ENCODE assay signal across 8 cellular contexts in genomic region chr7:143380264-143380645, GRCh38. TPM values are rescaled to one million over a fixed set of nuclear protein-coding genes. Genes with fewer than 3 reads are reported as not detected.
DNase-seq lines count a peak whose midpoint lies in the region; ATAC-seq and TF ChIP-seq lines count a peak whose summit lies in the region.

No MANE protein-coding gene starts in this region.

- TF ChIP-seq RAD21 in HCT116 (IDR thresholded peaks at IDR 0.05; ENCODE audit: low read depth) = no peak

- no peak for TF ChIP-seq POLR2A in HCT116 (IDR thresholded peaks at IDR 0.05; ENCODE audit: borderline replicate concordance, extremely low read depth, insufficient read depth, insufficient read length)
- TF ChIP-seq POLR2A in heart left ventricle (IDR thresholded peaks at IDR 0.05) = no peak
- TF ChIP-seq POLR2A in transverse colon (IDR thresholded peaks at IDR 0.05) = no peak

- TF ChIP-seq CTCF in GM10248 (IDR thresholded peaks at IDR 0.05; ENCODE audit: control extremely low read depth, extremely low read depth, low read depth, missing control alignments) (peak; percentile 89), HCT116 (IDR thresholded peaks at IDR 0.05 in 2 of 3, conservative IDR thresholded peaks at IDR 0.05 in 1 of 3; ENCODE audit: borderline replicate concordance in 1 of 3, insufficient read depth in 1 of 3, low read depth in 2 of 3, low read length in 2 of 3) (peak in 2 of 3 experiments; percentile 80 to 87; a peak in 4 of 6 replicates), heart left ventricle (IDR thresholded peaks at IDR 0.05) (peak; percentile 83 to 97 (median 90)), transverse colon (IDR thresholded peaks at IDR 0.05) (peak; percentile 94 to 98 (median 95))

- RAD21 ChIA-PET in HCT116 (lab: Charles Lee; ENCODE audit: low non-redundant PET in 1 of 2, low total read pairs in 2 of 2, uncharacterized antibody in 2 of 2, unreplicated experiment in 2 of 2) = interaction anchor here in 1 of 2 experiments (0.8 kb wide), 1 partner anchor 29 kb away, joined by 5 read pairs; the partner anchor contains the start of gene EPHA1

- H3K9ac ChIP-seq in HCT116 (ENCODE audit: low read length) = peak overlapping the region; percentile 93

- H2AFZ ChIP-seq in HCT116 (ENCODE audit: low read depth, low read length, poor library complexity, severe bottlenecking) = no peak overlapping the region

- DNase-seq in GM10248 (ENCODE audit: extremely low spot score) (peak; percentile 82), HCT116 (ENCODE audit: low read depth, low spot score) (peak; percentile 61), MG63 (peak; percentile 72), SW 1271 (lab: John Stamatoyannopoulos, UW) (peak; percentile 43 to 73), heart left ventricle (peak; percentile 86 to 91 (median 89)), posterior cingulate gyrus (peak; percentile 74 to 97 (median 86)), transverse colon (peak; percentile 92)
- DNase-seq in activated naive CD8-positive, alpha-beta T cell treated with anti-CD3 and anti-CD28 coated beads, Interleukin-2, amount 50 U/mL, for 24 hours = peak; percentile 90

- no peaks in the 10 kb centered on the region for H3K9me3 Mint-ChIP-seq in activated naive CD8-positive, alpha-beta T cell treated with anti-CD3 and anti-CD28 coated beads, Interleukin-2, amount 50 U/mL, for 24 hours

- H3K27ac ChIP-seq in HCT116 (ENCODE audit: low read depth, low read length) (peak overlapping the region; percentile 96), heart left ventricle (peak overlapping the region; percentile 97 to 100 (median 99)), transverse colon (peak overlapping the region; percentile 93 to 99 (median 98))

- no peaks in the 10 kb centered on the region for H3K27me3 ChIP-seq in HCT116 (ENCODE audit: insufficient read depth, low read length)
- no peaks in the 10 kb centered on the region for H3K27me3 ChIP-seq in MG63
- H3K27me3 ChIP-seq in heart left ventricle = no peaks in the 10 kb centered on the region
- H3K27me3 ChIP-seq in transverse colon = no peaks in the 10 kb centered on the region

- H3K4me3 ChIP-seq in HCT116 (replicated peaks in 1 of 2; ENCODE audit: low read depth in 1 of 2, low read length in 2 of 2) = peak overlapping the region; percentile 73 to 93
- H3K4me3 ChIP-seq in MG63 = peak overlapping the region; percentile 81
- H3K4me3 ChIP-seq in heart left ventricle = peak overlapping the region; percentile 62 to 96 (median 86)
- peak overlapping the region; percentile 79 to 100 (median 96) for H3K4me3 ChIP-seq in transverse colon

- WGBS in heart left ventricle, 4 donors = 0 to 1% (median 0%) methylated on average over 35 of the region's 35 CpGs
- WGBS in transverse colon (ENCODE audit: low coverage in 1 of 2), 2 donors = 0% methylated on average over 2 to 18 of the region's 35 CpGs

- H3K36me3 ChIP-seq in HCT116 (ENCODE audit: control insufficient read depth in 1 of 2, insufficient read depth in 2 of 2, low read length in 2 of 2) = peaks cover 5 to 9% of the 10 kb centered on the region in 2 experiments; a peak in 2 of 4 replicates
- peaks cover 24% of the 10 kb centered on the region for H3K36me3 ChIP-seq in MG63
- peaks cover 0 to 17% (median 2%) of the 10 kb centered on the region in 9 donors for H3K36me3 ChIP-seq in heart left ventricle
- no peaks in the 10 kb centered on the region for H3K36me3 ChIP-seq in transverse colon

- H3K4me2 ChIP-seq in HCT116 (ENCODE audit: low read length) = peak overlapping the region; percentile 98

- H3K9me3 ChIP-seq in HCT116 (ENCODE audit: control insufficient read depth in 1 of 2, insufficient read depth in 1 of 2, low read depth in 1 of 2, low read length in 2 of 2) (no peaks in the 10 kb centered on the region), MG63 (no peaks in the 10 kb centered on the region), heart left ventricle (no peaks in the 10 kb centered on the region), transverse colon (no peaks in the 10 kb centered on the region)

- peak; percentile 63 for ATAC-seq in HCT116
- ATAC-seq in activated naive CD8-positive, alpha-beta T cell treated with anti-CD3 and anti-CD28 coated beads, Interleukin-2, amount 50 U/mL, for 24 hours = peak; percentile 53
- peak; percentile 62 to 71 (median 66) for ATAC-seq in heart left ventricle

- H3K4me1 Mint-ChIP-seq in activated naive CD8-positive, alpha-beta T cell treated with anti-CD3 and anti-CD28 coated beads, Interleukin-2, amount 50 U/mL, for 24 hours = peaks cover 52% of the 10 kb centered on the region

- peaks cover 13 to 32% of the 10 kb centered on the region in 2 experiments for H3K4me1 ChIP-seq in HCT116 (ENCODE audit: control insufficient read depth in 1 of 2, insufficient read depth in 2 of 2, low read length in 2 of 2)
- peaks cover 5 to 79% (median 43%) of the 10 kb centered on the region in 12 donors for H3K4me1 ChIP-seq in heart left ventricle
- peaks cover 23 to 58% (median 31%) of the 10 kb centered on the region in 4 donors for H3K4me1 ChIP-seq in transverse colon

- H3K4me3 Mint-ChIP-seq in activated naive CD8-positive, alpha-beta T cell treated with anti-CD3 and anti-CD28 coated beads, Interleukin-2, amount 50 U/mL, for 24 hours = peak overlapping the region; percentile 86

- intact Hi-C loops in HCT116 (cut with micrococcal nuclease) (no loop called here), heart left ventricle (cut with DNase I) (loop anchor here in 8 of 10 donors (1.0 to 10.0 kb wide), 9 partner anchors 29 to 525 kb away; partner anchors contain the start of genes CASP2 (in 4 of the 8), TMEM139 (in 2 of the 8), EPHA1 (in 1 of the 8) and TCAF1 (in 1 of the 8)), posterior cingulate gyrus (cut with DNase I) (loop anchor here (2.0 kb wide), 1 partner anchor 37 kb away; no protein-coding TSS in a partner anchor), transverse colon (cut with DNase I; ENCODE audit: low total_unique reads) (no loop called here)

- in situ Hi-C loops in transverse colon (cut with MboI; ENCODE audit: low pct_ligation_motif_present in 1 of 4, low pct_unique_long_range_greater_than_20kb in 1 of 4, low sequenced_read_pairs in 3 of 4) = no loop called here

- H3K9me2 ChIP-seq in HCT116 (ENCODE audit: insufficient read depth) = no peaks in the 10 kb centered on the region

- BruUV-seq in HCT116 (replicated peaks; lab: Mats Ljungman, UMichigan) = TSS peak; percentile 62

- CTCF ChIA-PET in GM10248 (lab: Yijun Ruan, JAX) (interaction anchor here (0.6 to 2.6 kb wide), 27 partner anchors 8 to 165 kb away, joined by 3 to 26 read pairs (median 3); no protein-coding TSS in a partner anchor), HCT116 (lab: Charles Lee) (interaction anchor here (0.7 to 1.9 kb wide), 16 partner anchors 8 to 140 kb away, joined by 3 to 13 read pairs (median 4); partner anchors contain the start of genes CASP2, EPHA1 and GSTK1)

- H3K27me3 Mint-ChIP-seq in activated naive CD8-positive, alpha-beta T cell treated with anti-CD3 and anti-CD28 coated beads, Interleukin-2, amount 50 U/mL, for 24 hours = no peaks in the 10 kb centered on the region

- POLR2A ChIA-PET in GM10248 (lab: Yijun Ruan, JAX) (no interaction called here), HCT116 (lab: Charles Lee) (interaction anchor here (1.0 kb wide), 1 partner anchor 10 kb away, joined by 3 read pairs; no protein-coding TSS in a partner anchor)

- H3K36me3 Mint-ChIP-seq in activated naive CD8-positive, alpha-beta T cell treated with anti-CD3 and anti-CD28 coated beads, Interleukin-2, amount 50 U/mL, for 24 hours (ENCODE audit: low read depth) = peaks cover 2% of the 10 kb centered on the region

- no peak for TF ChIP-seq EP300 in transverse colon (IDR thresholded peaks at IDR 0.05; ENCODE audit: low read depth)

- H3K79me2 ChIP-seq in HCT116 (ENCODE audit: insufficient read depth, low read length) = peaks cover 51% of the 10 kb centered on the region

- no peaks in the 10 kb centered on the region for H4K20me1 ChIP-seq in HCT116 (ENCODE audit: insufficient read depth)

- peak overlapping the region; percentile 89 for H3K27ac Mint-ChIP-seq in activated naive CD8-positive, alpha-beta T cell treated with anti-CD3 and anti-CD28 coated beads, Interleukin-2, amount 50 U/mL, for 24 hours

TF ChIP-seq in HCT116, 20 proteins besides CTCF, POLR2A, EP300 and RAD21 (continues in another document):
- peak; percentile 11 for TF ChIP-seq YY1 (IDR thresholded peaks at IDR 0.05; ENCODE audit: extremely low read depth, insufficient replicate concordance, low read depth, low read length)
- TF ChIP-seq POLR2AphosphoS5 (IDR thresholded peaks at IDR 0.05; ENCODE audit: low read depth, low read length) = peak; percentile 32; the same call in 1 of the 2 replicates

RNA-seq across cellular contexts. Expression of gene ZYX, which starts 0.9 kb away (rescaled TPM):
- total RNA-seq in HCT116 (2021; ENCODE audit: unreplicated experiment) (144 TPM), heart left ventricle (100 to 1,000 TPM in 4 of 9 donors, 10 to 100 TPM in 5; 59.6 to 217 (median 79.4) TPM), transverse colon (100 to 1,000 TPM in 2 of 4 donors, 10 to 100 TPM in 2; 45.2 to 217 (median 110) TPM)
- polyA plus RNA-seq in HCT116 (2012) = 188 and 199 TPM in 2 replicates
- 30.9 and 49.3 TPM in 2 replicates for total RNA-seq in MG63 (2014; rRNA removed; shearing (Covaris generic); ENCODE audit: low replicate concordance)
- polyA plus RNA-seq in heart left ventricle = 100 to 1,000 TPM in 1 of 2 donors, 10 to 100 TPM in 1; 55.9 to 156 TPM

RNA-seq across cellular contexts. Expression of gene FAM131B, which starts 17.7 kb away (rescaled TPM):
- 0.20 TPM for total RNA-seq in HCT116 (2021; ENCODE audit: unreplicated experiment)
- polyA plus RNA-seq in HCT116 (2012) = 0.21 and 0.34 TPM in 2 replicates
- total RNA-seq in MG63 (2014; rRNA removed; shearing (Covaris generic); ENCODE audit: low replicate concordance) = 0.63 and 0.84 TPM in 2 replicates
- total RNA-seq in heart left ventricle = under 1 TPM; 0.15 to 0.79 (median 0.42) TPM
- under 1 TPM; 0.19 to 0.25 TPM for polyA plus RNA-seq in heart left ventricle
- 10 to 100 TPM in 1 of 4 donors, 1 to 10 TPM in 3; 2.2 to 33.4 (median 4.7) TPM for total RNA-seq in transverse colon

RNA-seq across cellular contexts. Expression of gene EPHA1, which starts 28.4 kb away (rescaled TPM):
- total RNA-seq in HCT116 (2021; ENCODE audit: unreplicated experiment) (29.9 TPM), heart left ventricle (under 1 TPM in 3 of 9 donors, not detected in 6; 0.06 to 0.51 (median 0.48) TPM), transverse colon (10 to 100 TPM; 21.1 to 29.9 (median 24.8) TPM)
- polyA plus RNA-seq in HCT116 (2012) = 24.3 and 26.3 TPM in 2 replicates
- total RNA-seq in MG63 (2014; rRNA removed; shearing (Covaris generic); ENCODE audit: low replicate concordance) = not detected in 2 replicates
- polyA plus RNA-seq in heart left ventricle = under 1 TPM in 1 of 2 donors, not detected in 1; 0.04 TPM

Comparison
In these comparisons a context has a peak if more than half of its experiments do, and no peak if none do; other contexts are left out.
1. Peak in every context shown above with its lines: DNase-seq, ATAC-seq, H3K4me3 ChIP-seq and H3K27ac ChIP-seq.
2. RNA of gene EPHA1, which starts 28.4 kb away (total RNA-seq): 29.9 TPM in HCT116 (single experiment) and 21.1 to 29.9 TPM in transverse colon; not detected in MG63 and 0.06 to 0.51 TPM in heart left ventricle; every median in the first group is over 10 times any median in the second.
3. intact Hi-C loops: an anchor here in heart left ventricle (1.0 to 10.0 kb wide) and posterior cingulate gyrus (2.0 kb wide); none called in HCT116 and transverse colon.